Comparison of ENCODE assay signal across 9 cellular contexts in the genomic region with DNA sequence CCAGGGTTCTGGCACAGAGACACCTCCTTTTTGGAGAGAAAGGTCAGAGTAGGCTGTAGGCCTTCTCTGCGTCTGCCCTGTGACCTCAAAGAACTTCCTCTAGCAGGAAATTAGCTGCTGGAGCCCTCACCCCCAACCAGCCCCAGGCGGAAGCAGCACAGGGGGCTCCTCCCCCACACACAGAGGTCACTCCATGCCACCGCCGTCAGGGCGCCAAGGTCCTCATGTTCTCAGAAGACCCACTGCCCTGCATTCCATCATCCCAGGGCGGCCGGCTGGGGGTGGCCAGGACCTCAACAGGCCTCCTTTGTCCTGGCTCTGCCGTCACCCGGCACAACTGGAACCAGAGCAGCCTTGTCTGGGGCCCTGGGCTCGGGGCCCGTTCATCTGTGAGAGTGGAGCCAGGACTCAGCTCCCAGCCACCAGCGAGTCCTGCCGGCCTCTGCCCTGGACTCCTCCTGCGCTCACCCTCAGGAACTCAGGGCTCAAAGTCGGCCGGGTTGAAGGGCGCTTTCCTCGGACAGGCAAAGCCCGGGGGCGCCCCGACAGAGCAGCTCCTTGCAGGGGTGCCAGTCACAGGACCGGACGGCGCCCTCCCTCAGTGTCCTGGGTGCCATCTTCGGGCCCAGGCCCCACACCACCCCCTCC. TPM values are rescaled to one million over a fixed set of nuclear protein-coding genes. Genes with fewer than 3 reads are reported as not detected.
DNase-seq lines count a peak whose midpoint lies in the region; ATAC-seq and TF ChIP-seq lines count a peak whose summit lies in the region.
"Had no signal": no experiment of that assay in that cellular context is flagged by ENCODE, and none has a peak within 500 bp of the region (broad histone marks: within the 10 kb centered on the region; RNA-seq: fewer than 3 reads in every experiment).

No MANE protein-coding gene starts in this region.

- H3K9ac ChIP-seq in endodermal cell (ENCODE audit: extremely low read depth, low read length, poor library complexity, severe bottlenecking): peak overlapping the region; percentile 47

- peaks cover 19% of the 10 kb centered on the region; the same call in 1 of the 2 replicates for H3K27me3 ChIP-seq in ACC112 (ENCODE audit: insufficient read depth, low read length)
- H3K27me3 ChIP-seq in endodermal cell (ENCODE audit: control insufficient read depth, insufficient read depth, low read length, poor library complexity, severe bottlenecking): peaks cover 7% of the 10 kb centered on the region
- H3K27me3 ChIP-seq in thoracic aorta (replicated peaks; ENCODE audit: insufficient read depth): no peaks in the 10 kb centered on the region

- H3K9me3 Mint-ChIP-seq in activated CD4-positive, alpha-beta T cell treated with anti-CD3 and anti-CD28 coated beads, Interleukin-2, amount 10 ng/mL, durations not matched to agents 7 days and 5 days: no peaks in the 10 kb centered on the region
- H3K9me3 Mint-ChIP-seq in endodermal cell: no peaks in the 10 kb centered on the region

- H3K79me2 ChIP-seq in ACC112 (ENCODE audit: control insufficient read depth, insufficient read depth, low read length, unreplicated experiment): no peaks in the 10 kb centered on the region

- ATAC-seq in mucosa of descending colon: peak; percentile 44
- ATAC-seq in thoracic aorta (ENCODE audit: insufficient number of reproducible peaks, low FRiP score, low read depth): peak; percentile 1
- no peak for ATAC-seq in HG03457 (IDR thresholded peaks at IDR 0.05; ENCODE audit: unreplicated experiment)

- intact Hi-C loops in mucosa of descending colon (cut with DNase I, micrococcal nuclease): no loop called here

- CTCF ChIA-PET in activated CD4-positive, alpha-beta T cell treated with anti-CD3 and anti-CD28 coated beads, Interleukin-2, amount 10 ng/mL, durations not matched to agents 7 days and 5 days (lab: Charles Lee): interaction anchor here (1.0 to 15.8 kb wide), 7 partner anchors 9 to 59 kb away, joined by 3 to 118 read pairs (median 4); a partner anchor contains a TSS

- no peaks in the 10 kb centered on the region for H3K9me3 ChIP-seq in endodermal cell (ENCODE audit: control insufficient read depth, low read length)
- no peaks in the 10 kb centered on the region for H3K9me3 ChIP-seq in mucosa of descending colon
- H3K9me3 ChIP-seq in thoracic aorta: no peaks in the 10 kb centered on the region

- H3K36me3 ChIP-seq in ACC112 (ENCODE audit: insufficient read depth, low read length) (no peaks in the 10 kb centered on the region), endodermal cell (ENCODE audit: control insufficient read depth, insufficient read depth, low read length) (peaks cover 18% of the 10 kb centered on the region), mucosa of descending colon (ENCODE audit: low read depth) (no peaks in the 10 kb centered on the region), thoracic aorta (no peaks in the 10 kb centered on the region)

- POLR2A ChIA-PET in activated CD4-positive, alpha-beta T cell treated with anti-CD3 and anti-CD28 coated beads, Interleukin-2, amount 10 ng/mL, durations not matched to agents 7 days and 5 days (lab: Charles Lee): interaction anchor here (0.9 kb wide), 1 partner anchor 11 kb away, joined by 4 read pairs; no protein-coding TSS in a partner anchor

- H3K4me1 ChIP-seq in ACC112 (ENCODE audit: control insufficient read depth, insufficient read depth, low read length, unreplicated experiment): no peaks in the 10 kb centered on the region
- peaks cover 5% of the 10 kb centered on the region for H3K4me1 ChIP-seq in endodermal cell (ENCODE audit: control insufficient read depth, insufficient read depth, low read length)
- peaks cover 39% of the 10 kb centered on the region for H3K4me1 ChIP-seq in mucosa of descending colon (ENCODE audit: low read depth)
- peaks cover 19 to 45% of the 10 kb centered on the region in 2 donors for H3K4me1 ChIP-seq in thoracic aorta (ENCODE audit: control insufficient read depth in 1 of 2, low read depth in 2 of 2)

- peak overlapping the region; percentile 88 for H3K4me3 Mint-ChIP-seq in activated CD4-positive, alpha-beta T cell treated with anti-CD3 and anti-CD28 coated beads, Interleukin-2, amount 10 ng/mL, durations not matched to agents 7 days and 5 days
- H3K4me3 Mint-ChIP-seq in endodermal cell: peak overlapping the region; percentile 83

- no peak overlapping the region for H2AFZ ChIP-seq in ACC112 (ENCODE audit: low read length, unreplicated experiment)

- no peak overlapping the region for H3K27ac ChIP-seq in ACC112 (ENCODE audit: low read depth, low read length)
- peak overlapping the region; percentile 38 for H3K27ac ChIP-seq in endodermal cell (ENCODE audit: low read depth, low read length)
- peak overlapping the region in 1 of 2 donors; percentile 57 for H3K27ac ChIP-seq in thoracic aorta

- TF ChIP-seq CTCF in endodermal cell (conservative IDR thresholded peaks at IDR 0.05): no peak
- no peak for TF ChIP-seq CTCF in mucosa of descending colon (IDR thresholded peaks at IDR 0.05)
- TF ChIP-seq CTCF in thoracic aorta (IDR thresholded peaks at IDR 0.05): no peak

- no peaks in the 10 kb centered on the region for H3K27me3 Mint-ChIP-seq in activated CD4-positive, alpha-beta T cell treated with anti-CD3 and anti-CD28 coated beads, Interleukin-2, amount 10 ng/mL, durations not matched to agents 7 days and 5 days
- peaks cover 8% of the 10 kb centered on the region for H3K27me3 Mint-ChIP-seq in endodermal cell (ENCODE audit: insufficient read depth)

- peaks cover 50% of the 10 kb centered on the region for H3K4me1 Mint-ChIP-seq in activated CD4-positive, alpha-beta T cell treated with anti-CD3 and anti-CD28 coated beads, Interleukin-2, amount 10 ng/mL, durations not matched to agents 7 days and 5 days
- H3K4me1 Mint-ChIP-seq in endodermal cell: peaks cover 17% of the 10 kb centered on the region

- WGBS in endodermal cell (ENCODE audit: insufficient coverage in 1 of 2, insufficient read length in 1 of 2), 2 experiments: 19% methylated on average over 11 to 25 of the region's 25 CpGs

- peak overlapping the region; percentile 82; the same call in 1 of the 2 replicates for H3K4me3 ChIP-seq in ACC112 (ENCODE audit: low read depth, low read length)
- peak overlapping the region; percentile 78 for H3K4me3 ChIP-seq in endodermal cell (ENCODE audit: low read length)
- H3K4me3 ChIP-seq in mucosa of descending colon: peak overlapping the region; percentile 68
- H3K4me3 ChIP-seq in thoracic aorta: peak overlapping the region; percentile 79

- DNase-seq in HuH-7.5 (ENCODE audit: low spot score): peak; percentile 62
- DNase-seq in activated CD4-positive, alpha-beta T cell treated with anti-CD3 and anti-CD28 coated beads, Interleukin-2, amount 10 ng/mL, durations not matched to agents 7 days and 5 days: peak; percentile 76
- peak; percentile 85 for DNase-seq in endodermal cell
- peak; percentile 71 to 91 (median 82) for DNase-seq in mucosa of descending colon
- no peak for DNase-seq in thoracic aorta (ENCODE audit: low spot score)
- no peak for DNase-seq in NCI-H2081 treated with DMSO at 0.1 percent for 48 hours (lab: John Stamatoyannopoulos, UW)

- peak overlapping the region; percentile 86 for H3K27ac Mint-ChIP-seq in activated CD4-positive, alpha-beta T cell treated with anti-CD3 and anti-CD28 coated beads, Interleukin-2, amount 10 ng/mL, durations not matched to agents 7 days and 5 days
- H3K27ac Mint-ChIP-seq in endodermal cell: peak overlapping the region; percentile 92

- peaks cover 47% of the 10 kb centered on the region for H3K36me3 Mint-ChIP-seq in activated CD4-positive, alpha-beta T cell treated with anti-CD3 and anti-CD28 coated beads, Interleukin-2, amount 10 ng/mL, durations not matched to agents 7 days and 5 days (ENCODE audit: low read depth)
- H3K36me3 Mint-ChIP-seq in endodermal cell (ENCODE audit: low read depth): peaks cover 15% of the 10 kb centered on the region

RNA-seq across cellular contexts. Expression of a gene that starts 1.2 kb away (rescaled TPM):
- total RNA-seq in activated CD4-positive, alpha-beta T cell treated with anti-CD3 and anti-CD28 coated beads, Interleukin-2, amount 10 ng/mL, durations not matched to agents 7 days and 5 days: 100 to 1,000 TPM; 414 to 438 TPM
- total RNA-seq in endodermal cell: 100 to 1,000 TPM; 143 to 149 TPM
- polyA plus RNA-seq in endodermal cell (2013, experiment 1 of 2): 30.0 TPM
- polyA plus RNA-seq in endodermal cell (2013, experiment 2 of 2): 29.6 TPM
- 100 to 1,000 TPM in 2 of 3 donors, 10 to 100 TPM in 1; 53.8 to 108 (median 105) TPM for total RNA-seq in mucosa of descending colon
- total RNA-seq in thoracic aorta: 10 to 100 TPM; 22.6 to 44.3 TPM

RNA-seq across cellular contexts. Expression of a gene that starts 3.2 kb away (rescaled TPM):
- total RNA-seq in activated CD4-positive, alpha-beta T cell treated with anti-CD3 and anti-CD28 coated beads, Interleukin-2, amount 10 ng/mL, durations not matched to agents 7 days and 5 days: 100 to 1,000 TPM; 331 to 364 TPM
- 1 to 10 TPM in 1 of 2 donors, under 1 TPM in 1; 0.90 to 3.0 TPM for total RNA-seq in endodermal cell
- 0.07 TPM for polyA plus RNA-seq in endodermal cell (2013, experiment 1 of 2)
- 0.12 TPM for polyA plus RNA-seq in endodermal cell (2013, experiment 2 of 2)
- total RNA-seq in mucosa of descending colon: 10 to 100 TPM in 1 of 3 donors, 1 to 10 TPM in 2; 6.0 to 11.4 (median 8.5) TPM
- 1 to 10 TPM; 5.6 to 9.3 TPM for total RNA-seq in thoracic aorta
- total RNA-seq: Daoy had no signal

RNA-seq across cellular contexts. Expression of a gene that starts 18.8 kb away (rescaled TPM):
- not detected for total RNA-seq in activated CD4-positive, alpha-beta T cell treated with anti-CD3 and anti-CD28 coated beads, Interleukin-2, amount 10 ng/mL, durations not matched to agents 7 days and 5 days
- total RNA-seq in endodermal cell (not detected), mucosa of descending colon (not detected), thoracic aorta (not detected)
- not detected for polyA plus RNA-seq in endodermal cell (2013, experiment 1 of 2)
- polyA plus RNA-seq in endodermal cell (2013, experiment 2 of 2): not detected
- total RNA-seq: Daoy had no signal

RNA-seq across cellular contexts. Expression of a gene that starts 41.0 kb away (rescaled TPM):
- 10 to 100 TPM; 49.7 to 57.6 TPM for total RNA-seq in activated CD4-positive, alpha-beta T cell treated with anti-CD3 and anti-CD28 coated beads, Interleukin-2, amount 10 ng/mL, durations not matched to agents 7 days and 5 days
- total RNA-seq in endodermal cell (10 to 100 TPM; 39.2 to 39.6 TPM), mucosa of descending colon (100 to 1,000 TPM in 2 of 3 donors, 10 to 100 TPM in 1; 90.4 to 202 (median 196) TPM), thoracic aorta (100 to 1,000 TPM in 1 of 2 donors, 10 to 100 TPM in 1; 61.7 to 100 TPM)
- 21.7 TPM for polyA plus RNA-seq in endodermal cell (2013, experiment 1 of 2)
- polyA plus RNA-seq in endodermal cell (2013, experiment 2 of 2): 16.9 TPM

RNA-seq across cellular contexts. Expression of a gene that starts 59.5 kb away (rescaled TPM):
- total RNA-seq in activated CD4-positive, alpha-beta T cell treated with anti-CD3 and anti-CD28 coated beads, Interleukin-2, amount 10 ng/mL, durations not matched to agents 7 days and 5 days: 100 to 1,000 TPM; 121 to 136 TPM
- 10 to 100 TPM; 81.0 to 97.4 TPM for total RNA-seq in endodermal cell
- polyA plus RNA-seq in endodermal cell (2013, experiment 1 of 2): 44.3 TPM
- 48.8 TPM for polyA plus RNA-seq in endodermal cell (2013, experiment 2 of 2)
- 10 to 100 TPM in 2 of 3 donors, 1 to 10 TPM in 1; 8.9 to 46.5 (median 10.2) TPM for total RNA-seq in mucosa of descending colon
- total RNA-seq in thoracic aorta: 1 to 10 TPM; 3.3 to 3.5 TPM

Comparison
In these comparisons a context has a peak if more than half of its experiments do, and no peak if none do; other contexts are left out.
1. DNase-seq: peak in HuH-7.5 (single experiment), activated CD4-positive, alpha-beta T cell treated with anti-CD3 and anti-CD28 coated beads, Interleukin-2, amount 10 ng/mL, durations not matched to agents 7 days and 5 days (single experiment), endodermal cell (single experiment) and mucosa of descending colon (3 of 3); none in thoracic aorta (single experiment) and NCI-H2081 treated with DMSO at 0.1 percent for 48 hours (single experiment).
2. RNA of a gene that starts 3.2 kb away (total RNA-seq): 331 to 364 TPM in activated CD4-positive, alpha-beta T cell treated with anti-CD3 and anti-CD28 coated beads, Interleukin-2, amount 10 ng/mL, durations not matched to agents 7 days and 5 days; 5.6 to 9.3 TPM in thoracic aorta, 6.0 to 11.4 TPM in mucosa of descending colon and 0.90 to 3.0 TPM in endodermal cell; every median in the first group is over 10 times any median in the second.
3. Peak in every context shown above with its lines, with median percentiles within 50 percentile points of each other: H3K4me3 ChIP-seq.